Comparison of ENCODE assay signal across 3 cellular contexts in genomic region chr5:17212996-17213395, GRCh38.
TF ChIP-seq lines count a peak whose summit lies in the region.

No MANE protein-coding gene starts in this region.

TF ChIP-seq in A549, 52 proteins besides CTCF, POLR2A, EP300 and RAD21:
- TF ChIP-seq KDM1A (IDR thresholded peaks at IDR 0.05; ENCODE audit: low read depth): no peak
- TF ChIP-seq KDM5A (IDR thresholded peaks at IDR 0.05): no peak
- no peak for TF ChIP-seq HOXA7 (CRISPR knock-in tag; IDR thresholded peaks at IDR 0.05)
- no peak for TF ChIP-seq EHMT2 (IDR thresholded peaks at IDR 0.05; ENCODE audit: low read depth)
- TF ChIP-seq JUN (IDR thresholded peaks at IDR 0.05): no peak
- TF ChIP-seq RCOR1 (IDR thresholded peaks at IDR 0.05; ENCODE audit: low read depth, low read length): no peak
- TF ChIP-seq CBX2 (IDR thresholded peaks at IDR 0.05; ENCODE audit: borderline replicate concordance, low read depth): no peak
- no peak for TF ChIP-seq PHF8 (IDR thresholded peaks at IDR 0.05; ENCODE audit: borderline replicate concordance, low read depth)
- no peak for TF ChIP-seq ZNF302 (CRISPR knock-in tag; IDR thresholded peaks at IDR 0.05)
- TF ChIP-seq USF2 (IDR thresholded peaks at IDR 0.05): no peak
- TF ChIP-seq ELK1 (IDR thresholded peaks at IDR 0.05; ENCODE audit: low read depth, low read length): no peak

TF ChIP-seq in GM23338, 12 proteins besides CTCF, POLR2A, EP300 and RAD21 (continues in another document):
- TF ChIP-seq ZNF462 (CRISPR knock-in tag; IDR thresholded peaks at IDR 0.05) (no peak), REST (IDR thresholded peaks at IDR 0.05; ENCODE audit: unreplicated experiment) (no peak), ZNF331 (CRISPR knock-in tag; IDR thresholded peaks at IDR 0.05; ENCODE audit: low read depth) (no peak), ZNF114 (CRISPR knock-in tag; IDR thresholded peaks at IDR 0.05) (no peak), EZH2 (IDR thresholded peaks at IDR 0.05; ENCODE audit: low read depth, unreplicated experiment) (no peak), EZH2phosphoT487 (IDR thresholded peaks at IDR 0.05; ENCODE audit: unreplicated experiment) (no peak), JUNB (IDR thresholded peaks at IDR 0.05; ENCODE audit: unreplicated experiment) (no peak), STAT1 (IDR thresholded peaks at IDR 0.05; ENCODE audit: unreplicated experiment) (no peak), CREB1 (CRISPR knock-in tag; IDR thresholded peaks at IDR 0.05; ENCODE audit: low read depth) (no peak)

TF ChIP-seq in H1, 55 proteins besides CTCF, POLR2A, EP300 and RAD21:
- no peak for TF ChIP-seq SIX5 (IDR thresholded peaks at IDR 0.05; ENCODE audit: low read depth, low read length)
- TF ChIP-seq KDM1A (IDR thresholded peaks at IDR 0.05; ENCODE audit: borderline replicate concordance, low read length): no peak
- TF ChIP-seq TAF7 (optimal IDR thresholded peaks at IDR 0.05; ENCODE audit: borderline replicate concordance, low read depth, low read length): no peak
TF ChIP-seq in H1: peak in this region for 0.
